Comparison of ENCODE assay signal across 17 cellular contexts in genomic region chr19:53034948-53035675, GRCh38. TPM values are rescaled to one million over a fixed set of nuclear protein-coding genes. Genes with fewer than 3 reads are reported as not detected.
"Had no signal": no experiment of that assay in that cellular context is flagged by ENCODE, and none has a peak within 500 bp of the region (broad histone marks: within the 10 kb centered on the region; RNA-seq: fewer than 3 reads in every experiment).

No MANE protein-coding gene starts in this region.

- H3K9me3 Mint-ChIP-seq: mesothelial cell of epicardium had no signal

- H3K4me3 Mint-ChIP-seq: activated CD8-positive, alpha-beta memory T cell treated with anti-CD3 and anti-CD28 coated beads, Interleukin-2, amount 10 ng/mL, durations not matched to agents 7 days and 5 days; activated naive CD4-positive, alpha-beta T cell treated with anti-CD3 and anti-CD28 coated beads, Interleukin-2, amount 50 U/mL, for 24 hours; activated T-cell treated with anti-CD3 and anti-CD28 coated beads, Interleukin-2, amount 50 U/mL, for 24 hours; central memory CD8-positive, alpha-beta T cell; mesothelial cell of epicardium; stimulated activated memory B cell treated with anti-CD40 and anti-IgM and Interleukin-4, amounts not matched to agents 10 μg/mL and 1 μg/mL and 100 μg/mL, for 72 hours had no signal

- H3K27ac ChIP-seq: gastrocnemius medialis, heart right ventricle, pancreas, WERI-Rb-1 had no signal

- H3K4me3 ChIP-seq: gastrocnemius medialis, heart right ventricle, lung, pancreas had no signal

- H3K27ac Mint-ChIP-seq: activated CD8-positive, alpha-beta memory T cell treated with anti-CD3 and anti-CD28 coated beads, Interleukin-2, amount 10 ng/mL, durations not matched to agents 7 days and 5 days; activated naive CD4-positive, alpha-beta T cell treated with anti-CD3 and anti-CD28 coated beads, Interleukin-2, amount 50 U/mL, for 24 hours; activated T-cell treated with anti-CD3 and anti-CD28 coated beads, Interleukin-2, amount 50 U/mL, for 24 hours; mesothelial cell of epicardium; stimulated activated memory B cell treated with anti-CD40 and anti-IgM and Interleukin-4, amounts not matched to agents 10 μg/mL and 1 μg/mL and 100 μg/mL, for 72 hours had no signal

- DNase-seq: activated CD4-positive, alpha-beta T cell treated with anti-CD3 and anti-CD28 coated beads, Interleukin-2, amount 50 U/mL, for 48 hours; activated CD8-positive, alpha-beta memory T cell treated with anti-CD3 and anti-CD28 coated beads, Interleukin-2, amount 10 ng/mL, durations not matched to agents 7 days and 5 days; activated effector memory CD4-positive, alpha-beta T cell treated with Interleukin-2 at 50 U/mL for 16 hours; activated T-cell treated with anti-CD3 and anti-CD28 coated beads, Interleukin-2, amount 50 U/mL, for 24 hours; amniotic stem cell; cortex of kidney; effector memory CD4-positive, alpha-beta T cell; gastrocnemius medialis; heart right ventricle; pancreas; T-helper 1 cell; WERI-Rb-1 had no signal

- H3K36me3 ChIP-seq: gastrocnemius medialis, heart right ventricle, pancreas, WERI-Rb-1 had no signal

- H3K9me3 ChIP-seq: gastrocnemius medialis, pancreas had no signal

- H3K4me1 ChIP-seq: gastrocnemius medialis, heart right ventricle, pancreas had no signal

- H3K27me3 ChIP-seq: pancreas had no signal

- H3K27me3 Mint-ChIP-seq: activated CD8-positive, alpha-beta memory T cell treated with anti-CD3 and anti-CD28 coated beads, Interleukin-2, amount 10 ng/mL, durations not matched to agents 7 days and 5 days had no signal

- H3K4me1 Mint-ChIP-seq: activated CD8-positive, alpha-beta memory T cell treated with anti-CD3 and anti-CD28 coated beads, Interleukin-2, amount 10 ng/mL, durations not matched to agents 7 days and 5 days; activated naive CD4-positive, alpha-beta T cell treated with anti-CD3 and anti-CD28 coated beads, Interleukin-2, amount 50 U/mL, for 24 hours; central memory CD8-positive, alpha-beta T cell; stimulated activated memory B cell treated with anti-CD40 and anti-IgM and Interleukin-4, amounts not matched to agents 10 μg/mL and 1 μg/mL and 100 μg/mL, for 72 hours had no signal

RNA-seq across cellular contexts. Expression of gene ERVV-2, which starts 9.4 kb away (rescaled TPM):
- total RNA-seq: activated CD8-positive, alpha-beta memory T cell treated with anti-CD3 and anti-CD28 coated beads, Interleukin-2, amount 10 ng/mL, durations not matched to agents 7 days and 5 days; gastrocnemius medialis; heart right ventricle; lung; mesothelial cell of epicardium; pancreas had no signal

RNA-seq across cellular contexts. Expression of gene ERVV-1, which starts 21.4 kb away (rescaled TPM):
- total RNA-seq: activated CD8-positive, alpha-beta memory T cell treated with anti-CD3 and anti-CD28 coated beads, Interleukin-2, amount 10 ng/mL, durations not matched to agents 7 days and 5 days; lung; pancreas had no signal
